ENCODE assay signal across 21 cellular contexts in genomic region chr11:68863553-68864265, GRCh38.
"Had no signal": no experiment of that assay in that cellular context is flagged by ENCODE, and none has a peak within 500 bp of the region (broad histone marks: within the 10 kb centered on the region; RNA-seq: fewer than 3 reads in every experiment).

No MANE protein-coding gene starts in this region.

- H3K27ac ChIP-seq: colonic mucosa, esophagus muscularis mucosa, foreskin keratinocyte, gastroesophageal sphincter, heart left ventricle, hepatocyte, left lung, lower lobe of right lung had no signal

- ATAC-seq: foreskin keratinocyte, gastroesophageal sphincter, heart left ventricle, left cardiac atrium, left lung, left ventricle myocardium superior, lower lobe of right lung, mucosa of descending colon had no signal

- H2AFZ ChIP-seq: hepatocyte had no signal

- H3K27ac Mint-ChIP-seq: dendritic cell treated with granulocyte-macrophage colony-stimulating factor and Interleukin-4, amounts not matched to agents 40 ng/mL and 50 ng/mL, for 4 days; mesothelial cell of epicardium had no signal

- FAIRE-seq: endothelial cell of umbilical vein, frontal cortex, islet of Langerhans, keratinocyte had no signal

- H3K4me3 ChIP-seq: colonic mucosa, esophagus muscularis mucosa, gastroesophageal sphincter, heart left ventricle, hepatocyte, left lung, lower lobe of right lung, mucosa of descending colon had no signal

- H3K79me2 ChIP-seq: hepatocyte had no signal

- H3K36me3 ChIP-seq: colonic mucosa, esophagus muscularis mucosa, gastroesophageal sphincter, heart left ventricle, left lung, lower lobe of right lung had no signal

- H3K9me3 ChIP-seq: colonic mucosa, gastroesophageal sphincter had no signal

- H3K4me2 ChIP-seq: hepatocyte had no signal

- H3K27me3 ChIP-seq: colonic mucosa, esophagus muscularis mucosa, foreskin keratinocyte, gastroesophageal sphincter, heart left ventricle, hepatocyte, left lung had no signal

- DNase-seq: colonic mucosa; cortex of kidney; effector CD8-positive, alpha-beta T cell; heart left ventricle; hypothalamus; left cardiac atrium; left lung; left ventricle myocardium superior; lower lobe of right lung; mesenchymal stem cell had no signal

- H3K4me3 Mint-ChIP-seq: dendritic cell treated with granulocyte-macrophage colony-stimulating factor and Interleukin-4, amounts not matched to agents 40 ng/mL and 50 ng/mL, for 4 days; mesothelial cell of epicardium had no signal

- H3K4me1 ChIP-seq: colonic mucosa, esophagus muscularis mucosa, foreskin keratinocyte, gastroesophageal sphincter, heart left ventricle, left lung, lower lobe of right lung had no signal
